20 cellular contexts compared by ENCODE assay signal in genomic region chr2:114005110-114005783, GRCh38.
A peak's percentile ranks its signal among the peaks of the same experiment; 100 is the strongest.
DNase-seq lines count a peak whose midpoint lies in the region; ATAC-seq, FAIRE-seq and TF ChIP-seq lines count a peak whose summit lies in the region.
"Had no signal": no experiment of that assay in that cellular context is flagged by ENCODE, and none has a peak within 500 bp of the region (broad histone marks: within the 10 kb centered on the region; RNA-seq: fewer than 3 reads in every experiment).

No MANE protein-coding gene starts in this region.

- no peaks in the 10 kb centered on the region for H3K27me3 ChIP-seq in HepG2 (ENCODE audit: control insufficient read depth in 1 of 2, insufficient read depth in 2 of 2, low read length in 2 of 2)
- no peaks in the 10 kb centered on the region for H3K27me3 ChIP-seq in right lobe of liver

- H3K4me3 ChIP-seq in HepG2 (replicated peaks in 1 of 3; ENCODE audit: insufficient read depth in 1 of 3, low read depth in 2 of 3, low read length in 3 of 3) = no peak overlapping the region
- no peak overlapping the region for H3K4me3 ChIP-seq in right lobe of liver
- H3K4me3 ChIP-seq: GM23338 had no signal

- TF ChIP-seq CTCF in HepG2 (CRISPR knock-in tag; IDR thresholded peaks at IDR 0.05) (no peak), right lobe of liver (IDR thresholded peaks at IDR 0.05) (no peak)

- no peaks in the 10 kb centered on the region for H3K9me3 ChIP-seq in HepG2 (ENCODE audit: low read length)
- H3K9me3 ChIP-seq in right lobe of liver = no peaks in the 10 kb centered on the region

- H3K27ac ChIP-seq in HepG2 (ENCODE audit: extremely low read length, insufficient read depth, low read length) (no peak overlapping the region), right lobe of liver (no peak overlapping the region)

- H2AFZ ChIP-seq in HepG2 (ENCODE audit: low read length) = no peak overlapping the region
- H2AFZ ChIP-seq: GM23338 had no signal

- no peaks in the 10 kb centered on the region for H3K79me2 ChIP-seq in HepG2 (ENCODE audit: insufficient read depth, low read length)

- intact Hi-C loops in HepG2 (cut with micrococcal nuclease; ENCODE audit: unreplicated experiment) (no loop called here), right lobe of liver (cut with DNase I) (no loop called here)

- TF ChIP-seq EP300 in HepG2 (IDR thresholded peaks at IDR 0.05; ENCODE audit: low read depth in 2 of 2, low read length in 2 of 2) (no peak), HepG2 (CRISPR knock-in tag; IDR thresholded peaks at IDR 0.05; ENCODE audit: borderline replicate concordance) (no peak)

- H3K4me2 ChIP-seq in HepG2 (ENCODE audit: low read depth, low read length) = no peak overlapping the region
- H3K4me2 ChIP-seq: GM23338 had no signal

- no peak for TF ChIP-seq POLR2A in HepG2 (IDR thresholded peaks at IDR 0.05; ENCODE audit: insufficient read depth in 1 of 2, low read depth in 2 of 2, low read length in 2 of 2)
- TF ChIP-seq POLR2A in right lobe of liver (IDR thresholded peaks at IDR 0.05) = no peak
- TF ChIP-seq POLR2A in GM12891 (IDR thresholded peaks at IDR 0.05; ENCODE audit: low read depth, low read length) = no peak

- TF ChIP-seq RAD21 in HepG2 (CRISPR knock-in tag; IDR thresholded peaks at IDR 0.05) = no peak

- POLR2A ChIA-PET in HepG2 (lab: Yijun Ruan, JAX) = no interaction called here

- no peak for DNase-seq in HepG2 (ENCODE audit: low spot score)
- DNase-seq in right lobe of liver = no peak
- DNase-seq in NCI-H1048 (lab: John Stamatoyannopoulos, UW) = no peak
- DNase-seq in RPMI8226 = no peak
- no peak for DNase-seq in anterior cingulate cortex (lab: John Stamatoyannopoulos, UW)
- DNase-seq in GM12891 (ENCODE audit: insufficient read length, low spot score) = no peak
- DNase-seq: 8988T; CD4-positive, alpha-beta memory T cell; DND-41; NCI-H1092 treated with DMSO at 0.1 percent for 48 hours; NCI-H2081 treated with DMSO at 0.1 percent for 48 hours; NCI-H524; SHP77 treated with DMSO at 0.1 percent for 48 hours; T-helper 1 cell had no signal

- H3K9ac ChIP-seq in HepG2 (ENCODE audit: insufficient read depth, low read depth, low read length) = no peak overlapping the region

- 76% methylated on average over 5 of the region's 5 CpGs for WGBS in HepG2 (ENCODE audit: low lambda C conversion rate)
- 91% methylated on average over 5 of the region's 5 CpGs for WGBS in right lobe of liver (ENCODE audit: insufficient coverage, low coverage, low lambda C conversion rate, missing lambda C conversion rate)

- H3K4me1 ChIP-seq in HepG2 (ENCODE audit: insufficient read depth, low read length) = peaks cover 56% of the 10 kb centered on the region
- H3K4me1 ChIP-seq in right lobe of liver = no peaks in the 10 kb centered on the region

- CTCF ChIA-PET in HepG2 (lab: Yijun Ruan, JAX; ENCODE audit: low intra/inter-chr PET ratio, low total read pairs) = no interaction called here

- no TSS peak for BruUV-seq in HepG2 (replicated peaks; lab: Mats Ljungman, UMichigan)

- ATAC-seq in HepG2 = no peak
- no peak for ATAC-seq in right lobe of liver
- ATAC-seq in GM21423 (IDR thresholded peaks at IDR 0.05; ENCODE audit: unreplicated experiment) = peak; percentile 48
- peak; percentile 74 for ATAC-seq in HG03432 (IDR thresholded peaks at IDR 0.05; ENCODE audit: unreplicated experiment)
- ATAC-seq: GM23338, SK-N-SH treated with all-trans-retinoic acid at 6 μM for 48 hours had no signal

- in situ Hi-C loops in HepG2 (cut with HindIII; ENCODE audit: extremely low pct_ligation_motif_present, low pct_unique_long_range_greater_than_20kb) = no loop called here

- H3K36me3 ChIP-seq in HepG2 (replicated peaks in 1 of 2; ENCODE audit: control insufficient read depth in 1 of 2, insufficient read depth in 2 of 2, low read length in 2 of 2) (no peaks in the 10 kb centered on the region), right lobe of liver (no peaks in the 10 kb centered on the region)

- H4K20me1 ChIP-seq in HepG2 (ENCODE audit: insufficient read depth, low read length) = no peaks in the 10 kb centered on the region

- FAIRE-seq in HepG2 (lab: Jason Lieb, UNC) (no peak), GM12891 (lab: Jason Lieb, UNC) (no peak)
- FAIRE-seq: G401.6, RCC 7860 had no signal

TF ChIP-seq in HepG2, 621 proteins besides CTCF, POLR2A, EP300 and RAD21:
- TF ChIP-seq CHD4 (IDR thresholded peaks at IDR 0.05; ENCODE audit: borderline replicate concordance, low read length) (0 out of 2 replicates have a peak, but pooled peaks have one; percentile 22), ZNF629 (CRISPR knock-in tag; conservative IDR thresholded peaks at IDR 0.05) (peak; percentile 68), TARDBP (CRISPR knock-in tag; IDR thresholded peaks at IDR 0.05) (no peak), ARID2 (CRISPR knock-in tag; IDR thresholded peaks at IDR 0.05; ENCODE audit: borderline replicate concordance) (0 out of 2 replicates have a peak, but pooled peaks have one; percentile 26)
TF ChIP-seq in HepG2: peak in this region for 3.

TF ChIP-seq in GM12891, 5 proteins besides CTCF, POLR2A, EP300 and RAD21:
- no peak for TF ChIP-seq POLR2AphosphoS5 (IDR thresholded peaks at IDR 0.05; ENCODE audit: low read depth, low read length)
- no peak for TF ChIP-seq TAF1 (IDR thresholded peaks at IDR 0.05; ENCODE audit: low read depth, low read length)
- no peak for TF ChIP-seq SPI1 (IDR thresholded peaks at IDR 0.05; ENCODE audit: low read depth, low read length)
- TF ChIP-seq PAX5 (IDR thresholded peaks at IDR 0.05; ENCODE audit: insufficient read depth, low read length, severe bottlenecking) = no peak
- no peak for TF ChIP-seq POU2F2 (IDR thresholded peaks at IDR 0.05; ENCODE audit: low read depth, low read length)

Comparison
In these comparisons a context has a peak if more than half of its experiments do, and no peak if none do; other contexts are left out.
1. ATAC-seq: peak in GM21423 (single experiment) and HG03432 (single experiment); none in HepG2 (single experiment) and right lobe of liver (0 of 4).